In genomic region chr7:99097730-99098129, GRCh38 we compare ENCODE assay signal across 19 cellular contexts. TPM values are rescaled to one million over a fixed set of nuclear protein-coding genes. Genes with fewer than 3 reads are reported as not detected.
A peak's percentile ranks its signal among the peaks of the same experiment; 100 is the strongest.
DNase-seq lines count a peak whose midpoint lies in the region; ATAC-seq and TF ChIP-seq lines count a peak whose summit lies in the region.
"Had no signal": no experiment of that assay in that cellular context is flagged by ENCODE, and none has a peak within 500 bp of the region (broad histone marks: within the 10 kb centered on the region; RNA-seq: fewer than 3 reads in every experiment).

No MANE protein-coding gene starts in this region.

- no peak overlapping the region for H2BK120ac ChIP-seq in trophoblast cell (ENCODE audit: insufficient read depth, low read length, poor library complexity)

- no peak overlapping the region for H3K14ac ChIP-seq in trophoblast cell (ENCODE audit: low read length)

- no peak for ATAC-seq in Panc1

- no CpG with 5 or more reads among the region's 2 CpGs for WGBS in trophoblast cell (ENCODE audit: extremely low coverage, insufficient coverage, insufficient read length)

- H3K9ac ChIP-seq in trophoblast cell (ENCODE audit: low read length), result no peak overlapping the region

- no TSS peak for BruUV-seq in Panc1 (replicated peaks; lab: Mats Ljungman, UMichigan)

- H3K27me3 Mint-ChIP-seq in T-helper 2 cell treated with Interferon-gamma antibody and Interleukin-4, amounts not matched to agents 5 μg/mL and 100 μg/mL, for 36 hours (ENCODE audit: low read depth), result no peaks in the 10 kb centered on the region
- H3K27me3 Mint-ChIP-seq: IgD-negative memory B cell had no signal

- no peak overlapping the region for H4K91ac ChIP-seq in trophoblast cell (ENCODE audit: low read depth, low read length)

- H3K4me3 Mint-ChIP-seq in T-helper 2 cell treated with Interferon-gamma antibody and Interleukin-4, amounts not matched to agents 5 μg/mL and 100 μg/mL, for 36 hours, result no peak overlapping the region

- no peak overlapping the region for H3K27ac Mint-ChIP-seq in T-helper 2 cell treated with Interferon-gamma antibody and Interleukin-4, amounts not matched to agents 5 μg/mL and 100 μg/mL, for 36 hours
- H3K27ac Mint-ChIP-seq: IgD-negative memory B cell had no signal

- H3K9me3 ChIP-seq in Panc1 (ENCODE audit: control insufficient read depth, insufficient read depth, low read depth, low read length), result no peaks in the 10 kb centered on the region
- H3K9me3 ChIP-seq in trophoblast cell (ENCODE audit: insufficient read depth, low read depth, low read length), result no peaks in the 10 kb centered on the region
- no peaks in the 10 kb centered on the region for H3K9me3 ChIP-seq in tibial artery

- intact Hi-C loops in Panc1 (cut with micrococcal nuclease; ENCODE audit: unreplicated experiment) (no loop called here), tibial artery (cut with DNase I; ENCODE audit: low total_unique reads) (no loop called here)

- POLR2A ChIA-PET in Panc1 (lab: Charles Lee), result no interaction called here

- no peak overlapping the region for H2AK5ac ChIP-seq in trophoblast cell (ENCODE audit: low read length)

- H4K8ac ChIP-seq in trophoblast cell (ENCODE audit: low read depth, low read length), result no peak overlapping the region

- peak overlapping the region; percentile 95 for H3K4ac ChIP-seq in trophoblast cell (ENCODE audit: low read depth, low read length)

- H3K79me2 ChIP-seq in trophoblast cell (ENCODE audit: control insufficient read depth, insufficient read depth, low read length, poor library complexity), result peaks cover 19% of the 10 kb centered on the region

- H3K23ac ChIP-seq in trophoblast cell (ENCODE audit: low read length), result no peak overlapping the region

- peaks cover 5% of the 10 kb centered on the region for H3K4me1 Mint-ChIP-seq in T-helper 2 cell treated with Interferon-gamma antibody and Interleukin-4, amounts not matched to agents 5 μg/mL and 100 μg/mL, for 36 hours (ENCODE audit: low read depth)

- H3K27me3 ChIP-seq in Panc1 (ENCODE audit: control insufficient read depth, insufficient read depth, low read length), result no peaks in the 10 kb centered on the region
- H3K27me3 ChIP-seq in brain microvascular endothelial cell (replicated peaks), result no peaks in the 10 kb centered on the region
- no peaks in the 10 kb centered on the region for H3K27me3 ChIP-seq in trophoblast cell (ENCODE audit: insufficient read depth, low read length)
- H3K27me3 ChIP-seq in tibial artery, result no peaks in the 10 kb centered on the region

- H3K27ac ChIP-seq in Panc1 (ENCODE audit: low read length) (peak overlapping the region; percentile 37; the same call in 1 of the 2 replicates), brain microvascular endothelial cell (peak overlapping the region; percentile 96), trophoblast cell (ENCODE audit: low read depth, low read length) (no peak overlapping the region), tibial artery (peak overlapping the region; percentile 84 to 93)

- no peak overlapping the region for H3K4me3 ChIP-seq in Panc1 (ENCODE audit: low read depth in 2 of 2, low read length in 2 of 2)
- H3K4me3 ChIP-seq in brain microvascular endothelial cell (ENCODE audit: low read depth, low read length), result no peak overlapping the region
- no peak overlapping the region for H3K4me3 ChIP-seq in trophoblast cell (ENCODE audit: low read depth, low read length)
- H3K4me3 ChIP-seq in tibial artery, result no peak overlapping the region
- H3K4me3 ChIP-seq: PC-9 had no signal

- no peak overlapping the region for H2BK5ac ChIP-seq in trophoblast cell (ENCODE audit: low read depth, low read length, poor library complexity)

- peaks cover 20% of the 10 kb centered on the region for H3K9me3 Mint-ChIP-seq in T-helper 2 cell treated with Interferon-gamma antibody and Interleukin-4, amounts not matched to agents 5 μg/mL and 100 μg/mL, for 36 hours

- H2BK12ac ChIP-seq in trophoblast cell (ENCODE audit: low read length), result no peak overlapping the region

- TF ChIP-seq CTCF in Panc1 (IDR thresholded peaks at IDR 0.05), result no peak
- no peak for TF ChIP-seq CTCF in brain microvascular endothelial cell (IDR thresholded peaks at IDR 0.05; ENCODE audit: low read depth, low read length, missing control alignments)
- no peak for TF ChIP-seq CTCF in tibial artery (IDR thresholded peaks at IDR 0.05)

- H3K36me3 ChIP-seq in Panc1 (ENCODE audit: control insufficient read depth, insufficient read depth, low read length) (no peaks in the 10 kb centered on the region; the same call in 1 of the 2 replicates), brain microvascular endothelial cell (replicated peaks) (no peaks in the 10 kb centered on the region), trophoblast cell (ENCODE audit: control insufficient read depth in 1 of 2, insufficient read depth in 2 of 2, low read length in 2 of 2) (peaks cover 0 to under 1% of the 10 kb centered on the region in 2 experiments), tibial artery (no peaks in the 10 kb centered on the region)

- peaks cover 8% of the 10 kb centered on the region for H3K79me1 ChIP-seq in trophoblast cell (ENCODE audit: low read length)

- no peak overlapping the region for H3K18ac ChIP-seq in trophoblast cell (ENCODE audit: low read length)

- no peak for DNase-seq in Panc1 (ENCODE audit: low read depth, low spot score)
- DNase-seq in brain microvascular endothelial cell, result no peak
- no peak for DNase-seq in trophoblast cell
- DNase-seq in tibial artery, result no peak
- DNase-seq in NCI-H1694 treated with DMSO at 0.1 percent for 48 hours (lab: John Stamatoyannopoulos, UW), result no peak
- DNase-seq in activated gamma-delta T cell treated with Interleukin-2 at 50 U/mL for 16 hours, result no peak
- DNase-seq in T-helper 2 cell treated with Interferon-gamma antibody and Interleukin-4, amounts not matched to agents 5 μg/mL and 100 μg/mL, for 36 hours (ENCODE audit: low spot score), result no peak
- no peak for DNase-seq in NCI-H1105 (lab: John Stamatoyannopoulos, UW)
- DNase-seq: ACHN, COR-L47, DMS153, H7, NCI-H1092 treated with DMSO at 0.1 percent for 48 hours, NCI-H1694, NCI-H2107, NCI-H2227 treated with DMSO at 0.1 percent for 48 hours, NCI-H524, PC-9 had no signal

- in situ Hi-C loops in Panc1 (cut with HindIII; ENCODE audit: low pct_unique_long_range_greater_than_20kb, low sequenced_read_pairs) (no loop called here), brain microvascular endothelial cell (cut with HindIII; ENCODE audit: low pct_ligation_motif_present, low sequenced_read_pairs) (no loop called here)

- H2AFZ ChIP-seq in trophoblast cell (ENCODE audit: insufficient read depth, low read length, poor library complexity), result no peak overlapping the region
- H2AFZ ChIP-seq: PC-9 had no signal

- peaks cover 27% of the 10 kb centered on the region for H3K36me3 Mint-ChIP-seq in T-helper 2 cell treated with Interferon-gamma antibody and Interleukin-4, amounts not matched to agents 5 μg/mL and 100 μg/mL, for 36 hours (ENCODE audit: low read depth)

- no peak overlapping the region for H3K4me2 ChIP-seq in trophoblast cell (ENCODE audit: low read length)
- H3K4me2 ChIP-seq: PC-9 had no signal

- no peak overlapping the region for H4K12ac ChIP-seq in trophoblast cell (ENCODE audit: low read depth, low read length)

- CTCF ChIA-PET in Panc1 (lab: Charles Lee), result no interaction called here

- H3K4me1 ChIP-seq in Panc1 (ENCODE audit: control insufficient read depth, insufficient read depth, low read length), result peaks cover 34% of the 10 kb centered on the region
- peaks cover 9 to 17% of the 10 kb centered on the region in 2 experiments for H3K4me1 ChIP-seq in trophoblast cell (ENCODE audit: control insufficient read depth in 1 of 2, insufficient read depth in 2 of 2, low read length in 2 of 2)
- peaks cover 0 to 100% (median 65%) of the 10 kb centered on the region in 4 donors for H3K4me1 ChIP-seq in tibial artery

RNA-seq across cellular contexts. Expression of gene SMURF1, which starts 46.2 kb away (rescaled TPM):
- 47.0 TPM for total RNA-seq in Panc1 (2021; ENCODE audit: unreplicated experiment)
- 23.3 TPM for polyA plus RNA-seq in Panc1 (2012; ENCODE audit: insufficient read length)
- polyA plus RNA-seq in trophoblast cell (2013), result 31.9 and 34.4 TPM in 2 replicates
